In the genomic region with DNA sequence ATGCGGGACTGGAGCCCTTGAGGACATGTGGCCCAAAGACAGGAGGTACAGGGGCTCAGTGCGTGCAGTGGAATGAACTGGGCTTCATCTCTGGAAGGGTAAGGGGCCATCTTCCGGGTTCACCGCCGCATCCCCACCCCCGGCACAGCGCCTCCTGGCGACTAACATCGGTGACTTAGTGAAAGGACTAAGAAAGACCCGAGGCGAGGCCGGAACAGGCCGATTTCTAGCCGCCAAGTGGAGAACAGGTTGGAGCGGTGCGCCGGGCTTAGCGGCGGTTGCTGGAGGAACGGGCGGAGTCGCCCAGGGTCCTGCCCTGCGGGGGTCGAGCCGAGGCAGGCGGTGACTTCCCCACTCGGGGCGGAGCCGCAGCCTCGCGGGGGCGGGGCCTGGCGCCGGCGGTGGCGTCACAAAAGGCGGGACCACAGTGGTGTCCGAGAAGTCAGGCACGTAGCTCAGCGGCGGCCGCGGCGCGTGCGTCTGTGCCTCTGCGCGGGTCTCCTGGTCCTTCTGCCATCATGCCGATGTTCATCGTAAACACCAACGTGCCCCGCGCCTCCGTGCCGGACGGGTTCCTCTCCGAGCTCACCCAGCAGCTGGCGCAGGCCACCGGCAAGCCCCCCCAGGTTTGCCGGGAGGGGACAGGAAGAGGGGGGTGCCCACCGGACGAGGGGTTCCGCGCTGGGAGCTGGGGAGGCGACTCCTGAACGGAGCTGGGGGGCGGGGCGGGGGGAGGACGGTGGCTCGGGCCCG, we compare ENCODE assay signal across 1 cellular context.
TF ChIP-seq lines count a peak whose summit lies in the region.

A gene (plus strand): TSS at position 427 of the 753 bp plus-strand sequence. CDS start 92 bp downstream, at position 519.

TF ChIP-seq in WTC11, 78 proteins besides CTCF, POLR2A, EP300 and RAD21 (continued from another document and continues in another):
- TF ChIP-seq, protein P1, sequence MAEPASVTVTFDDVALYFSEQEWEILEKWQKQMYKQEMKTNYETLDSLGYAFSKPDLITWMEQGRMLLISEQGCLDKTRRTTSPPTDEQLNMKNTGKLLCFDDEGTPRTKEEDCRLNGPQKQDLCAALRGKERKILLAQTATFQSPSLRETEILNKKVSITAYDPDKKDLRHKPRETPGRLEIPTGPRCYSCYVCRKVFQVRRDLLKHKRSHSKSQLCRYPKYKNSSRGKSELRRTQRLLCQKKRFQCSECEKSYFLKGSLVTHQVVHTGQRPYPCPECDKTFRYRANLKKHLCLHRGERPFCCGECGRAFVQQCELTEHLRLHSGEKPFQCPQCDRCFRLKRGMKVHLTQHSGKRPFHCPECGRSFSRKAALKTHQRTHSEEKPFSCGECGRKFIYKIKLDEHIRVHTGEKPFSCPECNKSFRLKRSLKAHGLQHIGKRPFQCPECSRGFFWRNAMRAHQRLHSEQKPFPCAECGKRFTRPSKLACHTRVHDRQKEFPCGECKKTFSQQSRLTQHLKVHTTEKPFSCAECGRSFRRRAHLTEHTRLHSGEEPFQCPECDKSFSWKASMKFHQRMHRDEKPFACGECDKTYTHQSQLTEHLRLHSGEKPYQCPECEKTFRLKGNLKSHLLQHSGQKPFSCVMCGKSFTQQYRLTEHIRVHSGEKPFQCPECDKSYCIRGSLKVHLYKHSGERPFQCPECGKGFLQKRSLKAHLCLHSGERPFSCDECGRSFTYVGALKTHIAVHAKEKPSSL (CRISPR knock-in tag; conservative IDR thresholded peaks at IDR 0.05): no peak
- TF ChIP-seq NFATC4 (CRISPR knock-in tag; IDR thresholded peaks at IDR 0.05): no peak
- TF ChIP-seq GTF2I (CRISPR knock-in tag; conservative IDR thresholded peaks at IDR 0.05): no peak
- TF ChIP-seq, protein P2, sequence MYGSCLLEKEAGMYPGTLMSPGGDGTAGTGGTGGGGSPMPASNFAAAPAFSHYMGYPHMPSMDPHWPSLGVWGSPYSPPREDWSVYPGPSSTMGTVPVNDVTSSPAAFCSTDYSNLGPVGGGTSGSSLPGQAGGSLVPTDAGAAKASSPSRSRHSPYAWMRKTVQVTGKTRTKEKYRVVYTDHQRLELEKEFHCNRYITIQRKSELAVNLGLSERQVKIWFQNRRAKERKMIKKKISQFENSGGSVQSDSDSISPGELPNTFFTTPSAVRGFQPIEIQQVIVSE (CRISPR knock-in tag; IDR thresholded peaks at IDR 0.05; ENCODE audit: borderline replicate concordance): no peak
- no peak; the same call in none of the 2 replicates for TF ChIP-seq CREM (CRISPR knock-in tag; IDR thresholded peaks at IDR 0.05)
- TF ChIP-seq EMX1 (CRISPR knock-in tag; IDR thresholded peaks at IDR 0.05): no peak
- no peak for TF ChIP-seq FOXJ3 (CRISPR knock-in tag; IDR thresholded peaks at IDR 0.05; ENCODE audit: borderline replicate concordance)
- TF ChIP-seq, protein P3, sequence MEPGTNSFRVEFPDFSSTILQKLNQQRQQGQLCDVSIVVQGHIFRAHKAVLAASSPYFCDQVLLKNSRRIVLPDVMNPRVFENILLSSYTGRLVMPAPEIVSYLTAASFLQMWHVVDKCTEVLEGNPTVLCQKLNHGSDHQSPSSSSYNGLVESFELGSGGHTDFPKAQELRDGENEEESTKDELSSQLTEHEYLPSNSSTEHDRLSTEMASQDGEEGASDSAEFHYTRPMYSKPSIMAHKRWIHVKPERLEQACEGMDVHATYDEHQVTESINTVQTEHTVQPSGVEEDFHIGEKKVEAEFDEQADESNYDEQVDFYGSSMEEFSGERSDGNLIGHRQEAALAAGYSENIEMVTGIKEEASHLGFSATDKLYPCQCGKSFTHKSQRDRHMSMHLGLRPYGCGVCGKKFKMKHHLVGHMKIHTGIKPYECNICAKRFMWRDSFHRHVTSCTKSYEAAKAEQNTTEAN (CRISPR knock-in tag; IDR thresholded peaks at IDR 0.05): no peak
- TF ChIP-seq, protein P4, sequence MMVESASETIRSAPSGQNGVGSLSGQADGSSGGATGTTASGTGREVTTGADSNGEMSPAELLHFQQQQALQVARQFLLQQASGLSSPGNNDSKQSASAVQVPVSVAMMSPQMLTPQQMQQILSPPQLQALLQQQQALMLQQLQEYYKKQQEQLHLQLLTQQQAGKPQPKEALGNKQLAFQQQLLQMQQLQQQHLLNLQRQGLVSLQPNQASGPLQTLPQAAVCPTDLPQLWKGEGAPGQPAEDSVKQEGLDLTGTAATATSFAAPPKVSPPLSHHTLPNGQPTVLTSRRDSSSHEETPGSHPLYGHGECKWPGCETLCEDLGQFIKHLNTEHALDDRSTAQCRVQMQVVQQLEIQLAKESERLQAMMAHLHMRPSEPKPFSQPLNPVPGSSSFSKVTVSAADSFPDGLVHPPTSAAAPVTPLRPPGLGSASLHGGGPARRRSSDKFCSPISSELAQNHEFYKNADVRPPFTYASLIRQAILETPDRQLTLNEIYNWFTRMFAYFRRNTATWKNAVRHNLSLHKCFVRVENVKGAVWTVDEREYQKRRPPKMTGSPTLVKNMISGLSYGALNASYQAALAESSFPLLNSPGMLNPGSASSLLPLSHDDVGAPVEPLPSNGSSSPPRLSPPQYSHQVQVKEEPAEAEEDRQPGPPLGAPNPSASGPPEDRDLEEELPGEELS (CRISPR knock-in tag; IDR thresholded peaks at IDR 0.05): no peak; the same call in 1 of the 2 replicates
- no peak for TF ChIP-seq NFE2L1 (CRISPR knock-in tag; IDR thresholded peaks at IDR 0.05)
- no peak; the same call in 1 of the 2 replicates for TF ChIP-seq TP53 (CRISPR knock-in tag; IDR thresholded peaks at IDR 0.05)
- TF ChIP-seq, protein P5, sequence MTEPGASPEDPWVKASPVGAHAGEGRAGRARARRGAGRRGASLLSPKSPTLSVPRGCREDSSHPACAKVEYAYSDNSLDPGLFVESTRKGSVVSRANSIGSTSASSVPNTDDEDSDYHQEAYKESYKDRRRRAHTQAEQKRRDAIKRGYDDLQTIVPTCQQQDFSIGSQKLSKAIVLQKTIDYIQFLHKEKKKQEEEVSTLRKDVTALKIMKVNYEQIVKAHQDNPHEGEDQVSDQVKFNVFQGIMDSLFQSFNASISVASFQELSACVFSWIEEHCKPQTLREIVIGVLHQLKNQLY (CRISPR knock-in tag; IDR thresholded peaks at IDR 0.05): no peak
- no peak for TF ChIP-seq KAT7 (CRISPR knock-in tag; IDR thresholded peaks at IDR 0.05; ENCODE audit: borderline replicate concordance)
- no peak for TF ChIP-seq RORB (CRISPR knock-in tag; IDR thresholded peaks at IDR 0.05)
- TF ChIP-seq, protein P6, sequence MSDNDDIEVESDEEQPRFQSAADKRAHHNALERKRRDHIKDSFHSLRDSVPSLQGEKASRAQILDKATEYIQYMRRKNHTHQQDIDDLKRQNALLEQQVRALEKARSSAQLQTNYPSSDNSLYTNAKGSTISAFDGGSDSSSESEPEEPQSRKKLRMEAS (CRISPR knock-in tag; IDR thresholded peaks at IDR 0.05): peak; percentile 80
- TF ChIP-seq NR1H2 (CRISPR knock-in tag; IDR thresholded peaks at IDR 0.05): no peak
- TF ChIP-seq, protein P7, sequence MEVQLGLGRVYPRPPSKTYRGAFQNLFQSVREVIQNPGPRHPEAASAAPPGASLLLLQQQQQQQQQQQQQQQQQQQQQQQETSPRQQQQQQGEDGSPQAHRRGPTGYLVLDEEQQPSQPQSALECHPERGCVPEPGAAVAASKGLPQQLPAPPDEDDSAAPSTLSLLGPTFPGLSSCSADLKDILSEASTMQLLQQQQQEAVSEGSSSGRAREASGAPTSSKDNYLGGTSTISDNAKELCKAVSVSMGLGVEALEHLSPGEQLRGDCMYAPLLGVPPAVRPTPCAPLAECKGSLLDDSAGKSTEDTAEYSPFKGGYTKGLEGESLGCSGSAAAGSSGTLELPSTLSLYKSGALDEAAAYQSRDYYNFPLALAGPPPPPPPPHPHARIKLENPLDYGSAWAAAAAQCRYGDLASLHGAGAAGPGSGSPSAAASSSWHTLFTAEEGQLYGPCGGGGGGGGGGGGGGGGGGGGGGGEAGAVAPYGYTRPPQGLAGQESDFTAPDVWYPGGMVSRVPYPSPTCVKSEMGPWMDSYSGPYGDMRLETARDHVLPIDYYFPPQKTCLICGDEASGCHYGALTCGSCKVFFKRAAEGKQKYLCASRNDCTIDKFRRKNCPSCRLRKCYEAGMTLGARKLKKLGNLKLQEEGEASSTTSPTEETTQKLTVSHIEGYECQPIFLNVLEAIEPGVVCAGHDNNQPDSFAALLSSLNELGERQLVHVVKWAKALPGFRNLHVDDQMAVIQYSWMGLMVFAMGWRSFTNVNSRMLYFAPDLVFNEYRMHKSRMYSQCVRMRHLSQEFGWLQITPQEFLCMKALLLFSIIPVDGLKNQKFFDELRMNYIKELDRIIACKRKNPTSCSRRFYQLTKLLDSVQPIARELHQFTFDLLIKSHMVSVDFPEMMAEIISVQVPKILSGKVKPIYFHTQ (CRISPR knock-in tag; IDR thresholded peaks at IDR 0.05): no peak
- TF ChIP-seq FOXP1 (CRISPR knock-in tag; IDR thresholded peaks at IDR 0.05; ENCODE audit: borderline replicate concordance): peak; percentile 67
- peak; percentile 75 for TF ChIP-seq TEAD1 (CRISPR knock-in tag; IDR thresholded peaks at IDR 0.05)
- TF ChIP-seq ESRRA (CRISPR knock-in tag; IDR thresholded peaks at IDR 0.05; ENCODE audit: borderline replicate concordance): no peak; the same call in 1 of the 2 replicates
- no peak for TF ChIP-seq PRRX2 (CRISPR knock-in tag; IDR thresholded peaks at IDR 0.05)
- peak; percentile 63 for TF ChIP-seq GABPB1 (CRISPR knock-in tag; IDR thresholded peaks at IDR 0.05)
- no peak for TF ChIP-seq ZNF317 (CRISPR knock-in tag; IDR thresholded peaks at IDR 0.05; ENCODE audit: borderline replicate concordance, low read depth)
- TF ChIP-seq, protein P8, sequence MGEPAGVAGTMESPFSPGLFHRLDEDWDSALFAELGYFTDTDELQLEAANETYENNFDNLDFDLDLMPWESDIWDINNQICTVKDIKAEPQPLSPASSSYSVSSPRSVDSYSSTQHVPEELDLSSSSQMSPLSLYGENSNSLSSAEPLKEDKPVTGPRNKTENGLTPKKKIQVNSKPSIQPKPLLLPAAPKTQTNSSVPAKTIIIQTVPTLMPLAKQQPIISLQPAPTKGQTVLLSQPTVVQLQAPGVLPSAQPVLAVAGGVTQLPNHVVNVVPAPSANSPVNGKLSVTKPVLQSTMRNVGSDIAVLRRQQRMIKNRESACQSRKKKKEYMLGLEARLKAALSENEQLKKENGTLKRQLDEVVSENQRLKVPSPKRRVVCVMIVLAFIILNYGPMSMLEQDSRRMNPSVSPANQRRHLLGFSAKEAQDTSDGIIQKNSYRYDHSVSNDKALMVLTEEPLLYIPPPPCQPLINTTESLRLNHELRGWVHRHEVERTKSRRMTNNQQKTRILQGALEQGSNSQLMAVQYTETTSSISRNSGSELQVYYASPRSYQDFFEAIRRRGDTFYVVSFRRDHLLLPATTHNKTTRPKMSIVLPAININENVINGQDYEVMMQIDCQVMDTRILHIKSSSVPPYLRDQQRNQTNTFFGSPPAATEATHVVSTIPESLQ (CRISPR knock-in tag; IDR thresholded peaks at IDR 0.05): no peak
- no peak for TF ChIP-seq ELF4 (CRISPR knock-in tag; IDR thresholded peaks at IDR 0.05; ENCODE audit: low read depth)
- TF ChIP-seq, protein P9, sequence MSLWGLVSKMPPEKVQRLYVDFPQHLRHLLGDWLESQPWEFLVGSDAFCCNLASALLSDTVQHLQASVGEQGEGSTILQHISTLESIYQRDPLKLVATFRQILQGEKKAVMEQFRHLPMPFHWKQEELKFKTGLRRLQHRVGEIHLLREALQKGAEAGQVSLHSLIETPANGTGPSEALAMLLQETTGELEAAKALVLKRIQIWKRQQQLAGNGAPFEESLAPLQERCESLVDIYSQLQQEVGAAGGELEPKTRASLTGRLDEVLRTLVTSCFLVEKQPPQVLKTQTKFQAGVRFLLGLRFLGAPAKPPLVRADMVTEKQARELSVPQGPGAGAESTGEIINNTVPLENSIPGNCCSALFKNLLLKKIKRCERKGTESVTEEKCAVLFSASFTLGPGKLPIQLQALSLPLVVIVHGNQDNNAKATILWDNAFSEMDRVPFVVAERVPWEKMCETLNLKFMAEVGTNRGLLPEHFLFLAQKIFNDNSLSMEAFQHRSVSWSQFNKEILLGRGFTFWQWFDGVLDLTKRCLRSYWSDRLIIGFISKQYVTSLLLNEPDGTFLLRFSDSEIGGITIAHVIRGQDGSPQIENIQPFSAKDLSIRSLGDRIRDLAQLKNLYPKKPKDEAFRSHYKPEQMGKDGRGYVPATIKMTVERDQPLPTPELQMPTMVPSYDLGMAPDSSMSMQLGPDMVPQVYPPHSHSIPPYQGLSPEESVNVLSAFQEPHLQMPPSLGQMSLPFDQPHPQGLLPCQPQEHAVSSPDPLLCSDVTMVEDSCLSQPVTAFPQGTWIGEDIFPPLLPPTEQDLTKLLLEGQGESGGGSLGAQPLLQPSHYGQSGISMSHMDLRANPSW (CRISPR knock-in tag; conservative IDR thresholded peaks at IDR 0.05; ENCODE audit: low read depth): 0 out of 2 replicates have a peak, but pooled peaks have one; percentile 16
- TF ChIP-seq, protein P10, sequence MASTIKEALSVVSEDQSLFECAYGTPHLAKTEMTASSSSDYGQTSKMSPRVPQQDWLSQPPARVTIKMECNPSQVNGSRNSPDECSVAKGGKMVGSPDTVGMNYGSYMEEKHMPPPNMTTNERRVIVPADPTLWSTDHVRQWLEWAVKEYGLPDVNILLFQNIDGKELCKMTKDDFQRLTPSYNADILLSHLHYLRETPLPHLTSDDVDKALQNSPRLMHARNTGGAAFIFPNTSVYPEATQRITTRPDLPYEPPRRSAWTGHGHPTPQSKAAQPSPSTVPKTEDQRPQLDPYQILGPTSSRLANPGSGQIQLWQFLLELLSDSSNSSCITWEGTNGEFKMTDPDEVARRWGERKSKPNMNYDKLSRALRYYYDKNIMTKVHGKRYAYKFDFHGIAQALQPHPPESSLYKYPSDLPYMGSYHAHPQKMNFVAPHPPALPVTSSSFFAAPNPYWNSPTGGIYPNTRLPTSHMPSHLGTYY (CRISPR knock-in tag; IDR thresholded peaks at IDR 0.05): no peak
- TF ChIP-seq, protein P11, sequence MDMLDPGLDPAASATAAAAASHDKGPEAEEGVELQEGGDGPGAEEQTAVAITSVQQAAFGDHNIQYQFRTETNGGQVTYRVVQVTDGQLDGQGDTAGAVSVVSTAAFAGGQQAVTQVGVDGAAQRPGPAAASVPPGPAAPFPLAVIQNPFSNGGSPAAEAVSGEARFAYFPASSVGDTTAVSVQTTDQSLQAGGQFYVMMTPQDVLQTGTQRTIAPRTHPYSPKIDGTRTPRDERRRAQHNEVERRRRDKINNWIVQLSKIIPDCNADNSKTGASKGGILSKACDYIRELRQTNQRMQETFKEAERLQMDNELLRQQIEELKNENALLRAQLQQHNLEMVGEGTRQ (CRISPR knock-in tag; IDR thresholded peaks at IDR 0.05): no peak
- no peak for TF ChIP-seq ATF1 (CRISPR knock-in tag; IDR thresholded peaks at IDR 0.05)
- TF ChIP-seq SOX15 (CRISPR knock-in tag; IDR thresholded peaks at IDR 0.05): no peak
- TF ChIP-seq ETV6 (CRISPR knock-in tag; IDR thresholded peaks at IDR 0.05): peak; percentile 84
